Comparison of ENCODE assay signal across 18 cellular contexts in the genomic region with DNA sequence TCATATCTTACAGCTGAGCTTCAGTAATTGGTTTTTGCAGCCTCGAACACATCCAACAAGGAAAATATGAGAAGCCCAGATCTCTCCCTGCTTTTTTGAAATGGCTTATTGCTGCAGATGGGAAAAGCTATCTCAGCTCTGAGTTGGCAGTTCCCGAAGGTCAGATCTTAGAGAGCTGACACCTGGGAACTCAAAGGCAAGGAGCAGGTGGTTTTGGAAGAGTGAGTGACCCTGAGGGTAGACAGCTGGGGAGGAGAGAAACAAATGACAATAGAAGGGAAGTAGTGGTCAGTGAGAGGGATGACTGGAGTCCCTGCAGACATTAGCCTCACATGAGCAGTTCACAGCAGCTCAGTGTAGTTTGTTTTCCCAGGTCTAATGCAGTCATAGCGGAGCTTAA.
DNase-seq lines count a peak whose midpoint lies in the region; ATAC-seq and TF ChIP-seq lines count a peak whose summit lies in the region.
"Had no signal": no experiment of that assay in that cellular context is flagged by ENCODE, and none has a peak within 500 bp of the region (broad histone marks: within the 10 kb centered on the region; RNA-seq: fewer than 3 reads in every experiment).

No MANE protein-coding gene starts in this region.

- H3K4me3 Mint-ChIP-seq in brain: no peak overlapping the region
- H3K4me3 Mint-ChIP-seq: CD8-positive, alpha-beta memory T cell; HFFc6 had no signal

- no peaks in the 10 kb centered on the region for H3K4me1 ChIP-seq in effector memory CD4-positive, alpha-beta T cell (ENCODE audit: control insufficient read depth, insufficient read depth, low read length, poor library complexity, severe bottlenecking)
- H3K4me1 ChIP-seq: A549; BLaER1 treated with 17β-estradiol and CSF1 and Interleukin-3, amounts not matched to agents 10 nM and 100 nM; Peyer's patch had no signal

- peak overlapping the region in 3 of 5 experiments; percentile 6 to 39 (median 13) for H3K27ac Mint-ChIP-seq in brain
- H3K27ac Mint-ChIP-seq: CD8-positive, alpha-beta memory T cell; HFFc6 had no signal

- no peak overlapping the region for H3K27ac ChIP-seq in effector memory CD4-positive, alpha-beta T cell (ENCODE audit: insufficient read depth, low read length, poor library complexity, severe bottlenecking)
- H3K27ac ChIP-seq: A549; BLaER1 treated with 17β-estradiol and CSF1 and Interleukin-3, amounts not matched to agents 10 nM and 100 nM; Peyer's patch had no signal

- peaks cover 6% of the 10 kb centered on the region for H3K27me3 Mint-ChIP-seq in brain

- H3K36me3 Mint-ChIP-seq in brain: no peaks in the 10 kb centered on the region
- H3K36me3 Mint-ChIP-seq: CD8-positive, alpha-beta memory T cell had no signal

- H3K4me1 Mint-ChIP-seq in brain: peaks cover 15% of the 10 kb centered on the region
- H3K4me1 Mint-ChIP-seq: CD8-positive, alpha-beta memory T cell had no signal

- peaks cover 0 to 4% (median 2%) of the 10 kb centered on the region in 5 experiments for H3K9me3 Mint-ChIP-seq in brain
- H3K9me3 Mint-ChIP-seq: CD8-positive, alpha-beta memory T cell had no signal

- no peaks in the 10 kb centered on the region for H3K36me3 ChIP-seq in effector memory CD4-positive, alpha-beta T cell (ENCODE audit: control insufficient read depth, insufficient read depth, low read length)
- H3K36me3 ChIP-seq: BLaER1 treated with 17β-estradiol and CSF1 and Interleukin-3, amounts not matched to agents 10 nM and 100 nM; Peyer's patch had no signal

- H3K9me3 ChIP-seq in effector memory CD4-positive, alpha-beta T cell (ENCODE audit: control insufficient read depth, low read length): no peaks in the 10 kb centered on the region
- H3K9me3 ChIP-seq: A549, Peyer's patch had no signal

- no peak overlapping the region for H3K4me3 ChIP-seq in effector memory CD4-positive, alpha-beta T cell (ENCODE audit: insufficient read depth, low read depth, low read length, poor library complexity, severe bottlenecking)
- H3K4me3 ChIP-seq: A549; BLaER1 treated with 17β-estradiol and CSF1 and Interleukin-3, amounts not matched to agents 10 nM and 100 nM; Peyer's patch had no signal

- ATAC-seq in HG03108 (IDR thresholded peaks at IDR 0.05; ENCODE audit: unreplicated experiment): no peak
- ATAC-seq: A549, Right ventricle myocardium inferior, SK-N-SH treated with all-trans-retinoic acid at 6 μM for 48 hours had no signal

- no peaks in the 10 kb centered on the region for H3K27me3 ChIP-seq in effector memory CD4-positive, alpha-beta T cell (replicated peaks; ENCODE audit: control insufficient read depth, insufficient read depth, low read length, poor library complexity, severe bottlenecking)
- H3K27me3 ChIP-seq: BLaER1 treated with 17β-estradiol and CSF1 and Interleukin-3, amounts not matched to agents 10 nM and 100 nM; Peyer's patch had no signal

- peak; percentile 4 for DNase-seq in ELF-1 (ENCODE audit: low read depth, low spot score)
- DNase-seq in NCI-H2196 treated with DMSO at 0.1 percent for 48 hours (lab: John Stamatoyannopoulos, UW; ENCODE audit: unreplicated experiment): peak; percentile 15
- peak; percentile 21 for DNase-seq in renal cortical epithelial cell (ENCODE audit: low read depth)
- DNase-seq in effector memory CD4-positive, alpha-beta T cell: no peak
- no peak for DNase-seq in NK-92 treated with Interleukin-12 subunit alpha and Interleukin-12 subunit beta, amount 100 ng/mL, for 24 hours (lab: John Stamatoyannopoulos, UW)
- DNase-seq: CD8-positive, alpha-beta memory T cell; HFFc6; KG1; NCI-H1092; NCI-H1694; NCI-H526 treated with DMSO at 0.1 percent for 48 hours; Peyer's patch had no signal

- no peak for TF ChIP-seq CTCF in brain (conservative IDR thresholded peaks at IDR 0.05)

Comparison
In these comparisons a context has a peak if more than half of its experiments do, and no peak if none do; other contexts are left out.
1. DNase-seq: peak in ELF-1 (single experiment), NCI-H2196 treated with DMSO at 0.1 percent for 48 hours (single experiment) and renal cortical epithelial cell (single experiment); none in effector memory CD4-positive, alpha-beta T cell (0 of 3) and NK-92 treated with Interleukin-12 subunit alpha and Interleukin-12 subunit beta, amount 100 ng/mL, for 24 hours (single experiment).